Comparison of ENCODE assay signal across 14 cellular contexts in the genomic region with DNA sequence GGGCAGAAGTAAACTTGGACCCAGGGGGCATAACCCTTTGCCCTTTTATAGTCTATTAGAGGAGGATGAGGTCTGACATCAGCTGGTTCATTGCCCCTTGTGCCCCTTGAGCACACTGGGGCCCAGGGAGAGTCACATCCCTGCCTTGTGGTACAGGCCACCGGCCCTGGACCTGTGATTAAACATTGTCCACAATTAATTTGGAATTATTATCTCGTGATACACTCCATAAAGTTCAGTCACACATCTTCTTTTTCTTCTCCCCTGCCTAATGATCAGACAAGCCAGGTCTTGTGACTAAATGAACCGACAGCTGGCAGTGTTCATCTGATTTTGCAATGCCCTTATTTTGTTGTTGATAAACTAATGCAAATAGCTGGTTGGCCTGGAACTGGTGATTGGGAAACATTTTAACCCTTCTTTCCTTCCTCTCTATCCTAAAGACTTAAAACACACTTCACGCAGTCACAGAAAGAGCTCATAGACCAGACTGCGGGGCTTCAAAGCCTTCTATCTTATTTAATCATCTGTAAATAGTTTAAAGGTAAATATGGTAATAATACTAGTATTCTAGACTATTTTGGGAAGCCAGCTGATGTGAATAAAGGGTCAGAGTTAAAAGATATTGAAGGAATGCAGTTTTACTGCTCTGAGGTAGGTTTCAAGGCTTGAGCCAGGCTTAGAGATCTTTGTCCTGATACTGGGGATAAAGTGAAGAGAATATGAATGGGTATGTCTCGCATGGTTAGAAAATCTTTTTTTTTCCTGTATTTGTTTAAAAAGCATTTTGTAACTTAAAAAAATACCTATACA. TPM values are rescaled to one million over a fixed set of nuclear protein-coding genes. Genes with fewer than 3 reads are reported as not detected.
A peak's percentile ranks its signal among the peaks of the same experiment; 100 is the strongest.
DNase-seq lines count a peak whose midpoint lies in the region; TF ChIP-seq lines count a peak whose summit lies in the region.
"Had no signal": no experiment of that assay in that cellular context is flagged by ENCODE, and none has a peak within 500 bp of the region (broad histone marks: within the 10 kb centered on the region; RNA-seq: fewer than 3 reads in every experiment).

No MANE protein-coding gene starts in this region.

- H3K27me3 ChIP-seq in esophagus (ENCODE audit: control insufficient read depth in 1 of 2, insufficient read depth in 2 of 2, low read length in 2 of 2): no peaks in the 10 kb centered on the region
- no peaks in the 10 kb centered on the region for H3K27me3 ChIP-seq in vagina
- H3K27me3 ChIP-seq in CD4-positive, alpha-beta memory T cell (ENCODE audit: insufficient read depth, low read length): no peaks in the 10 kb centered on the region
- H3K27me3 ChIP-seq: cardiac muscle cell had no signal

- no peak for TF ChIP-seq POLR2A in vagina (IDR thresholded peaks at IDR 0.05)

- H3K27ac ChIP-seq in esophagus (ENCODE audit: low read depth in 2 of 2, low read length in 1 of 2) (peak overlapping the region; percentile 78 to 87), vagina (peak overlapping the region; percentile 90)
- no peak overlapping the region for H3K27ac ChIP-seq in CD4-positive, alpha-beta memory T cell (ENCODE audit: low read depth, low read length)
- H3K27ac ChIP-seq: cardiac muscle cell had no signal

- DNase-seq in NCI-H1105 treated with DMSO at 0.1 percent for 48 hours (lab: John Stamatoyannopoulos, UW): peak; percentile 35
- no peak for DNase-seq in NCI-H1105 (lab: John Stamatoyannopoulos, UW)
- DNase-seq in mesothelial cell of epicardium (ENCODE audit: low spot score in 2 of 2, unreplicated experiment in 2 of 2): no peak
- DNase-seq in vagina (ENCODE audit: extremely low spot score in 2 of 2): no peak
- no peak for DNase-seq in CD4-positive, alpha-beta memory T cell
- DNase-seq in SHP77 (lab: John Stamatoyannopoulos, UW): no peak
- DNase-seq in NCI-H2171 (lab: John Stamatoyannopoulos, UW): no peak
- DNase-seq: activated CD8-positive, alpha-beta memory T cell treated with anti-CD3 and anti-CD28 coated beads, Interleukin-2, amount 50 U/mL, for 48 hours; NCI-H526 had no signal

- H3K27ac Mint-ChIP-seq in mesothelial cell of epicardium: peak overlapping the region; percentile 70
- no peak overlapping the region for H3K27ac Mint-ChIP-seq in CD4-positive, alpha-beta memory T cell
- H3K27ac Mint-ChIP-seq: T-helper 1 cell treated with Interleukin-12 subunit alpha and Interleukin-12 subunit beta and Interleukin-4 antibody, amounts not matched to agents 30 μg/mL and 1 μg/mL, for 36 hours had no signal

- WGBS in esophagus, 2 donors: 40 to 41% methylated on average over 6 of the region's 6 CpGs

- CTCF ChIA-PET in CD4-positive, alpha-beta memory T cell (lab: Charles Lee; ENCODE audit: partially characterized antibody): no interaction called here

- TF ChIP-seq CTCF in mesothelial cell of epicardium (IDR thresholded peaks at IDR 0.05; ENCODE audit: unreplicated experiment) (no peak), vagina (IDR thresholded peaks at IDR 0.05) (no peak)

- H3K4me3 ChIP-seq in esophagus (ENCODE audit: low read depth in 1 of 2, low read length in 2 of 2) (no peak overlapping the region), vagina (no peak overlapping the region)
- no peak overlapping the region for H3K4me3 ChIP-seq in CD4-positive, alpha-beta memory T cell (ENCODE audit: low read length in 2 of 2)
- H3K4me3 ChIP-seq: cardiac muscle cell had no signal

- peaks cover 23% of the 10 kb centered on the region for H3K36me3 Mint-ChIP-seq in mesothelial cell of epicardium
- H3K36me3 Mint-ChIP-seq in CD4-positive, alpha-beta memory T cell: no peaks in the 10 kb centered on the region

- no peaks in the 10 kb centered on the region for H3K27me3 Mint-ChIP-seq in mesothelial cell of epicardium (ENCODE audit: low read depth)
- H3K27me3 Mint-ChIP-seq in CD4-positive, alpha-beta memory T cell: no peaks in the 10 kb centered on the region

- peaks cover 10% of the 10 kb centered on the region for H3K9me3 Mint-ChIP-seq in mesothelial cell of epicardium
- peaks cover 0 to 8% (median 0%) of the 10 kb centered on the region in 8 donors for H3K9me3 Mint-ChIP-seq in CD4-positive, alpha-beta memory T cell

- POLR2A ChIA-PET in CD4-positive, alpha-beta memory T cell (lab: Charles Lee; ENCODE audit: partially characterized antibody): interaction anchor here (0.6 kb wide), 1 partner anchor 885 kb away, joined by 3 read pairs; no protein-coding TSS in a partner anchor

- H3K36me3 ChIP-seq in esophagus (ENCODE audit: control insufficient read depth in 2 of 2, insufficient read depth in 2 of 2, low read length in 1 of 2) (peaks cover 4 to 13% of the 10 kb centered on the region in 2 donors), vagina (peaks cover 0 to 25% of the 10 kb centered on the region in 2 donors)
- no peaks in the 10 kb centered on the region for H3K36me3 ChIP-seq in CD4-positive, alpha-beta memory T cell (ENCODE audit: insufficient read depth, low read length)
- H3K36me3 ChIP-seq: cardiac muscle cell had no signal

- H3K9me3 ChIP-seq in esophagus (ENCODE audit: control insufficient read depth in 2 of 2, insufficient read depth in 1 of 2, low read depth in 1 of 2, low read length in 1 of 2): no peaks in the 10 kb centered on the region
- H3K9me3 ChIP-seq in vagina: no peaks in the 10 kb centered on the region
- no peaks in the 10 kb centered on the region for H3K9me3 ChIP-seq in CD4-positive, alpha-beta memory T cell (ENCODE audit: control insufficient read depth in 1 of 2, low read length in 2 of 2)

- H3K4me1 Mint-ChIP-seq in mesothelial cell of epicardium: peaks cover 51% of the 10 kb centered on the region
- H3K4me1 Mint-ChIP-seq in CD4-positive, alpha-beta memory T cell: no peaks in the 10 kb centered on the region

- intact Hi-C loops in vagina (cut with DNase I): no loop called here
- intact Hi-C loops in CD4-positive, alpha-beta memory T cell (cut with micrococcal nuclease): no loop called here

- H3K4me3 Mint-ChIP-seq in mesothelial cell of epicardium: no peak overlapping the region
- H3K4me3 Mint-ChIP-seq in CD4-positive, alpha-beta memory T cell: no peak overlapping the region
- H3K4me3 Mint-ChIP-seq: neural crest cell; T-helper 1 cell treated with Interleukin-12 subunit alpha and Interleukin-12 subunit beta and Interleukin-4 antibody, amounts not matched to agents 30 μg/mL and 1 μg/mL, for 36 hours had no signal

- H3K4me1 ChIP-seq in esophagus (ENCODE audit: control insufficient read depth in 2 of 2, insufficient read depth in 2 of 2, low read length in 1 of 2): peaks cover 9 to 10% of the 10 kb centered on the region in 2 donors
- peaks cover 44% of the 10 kb centered on the region for H3K4me1 ChIP-seq in vagina
- no peaks in the 10 kb centered on the region for H3K4me1 ChIP-seq in CD4-positive, alpha-beta memory T cell (ENCODE audit: insufficient read depth, low read length)

RNA-seq across cellular contexts. Expression of gene IL1R1, which starts 13.4 kb away (rescaled TPM):
- 10 to 100 TPM; 11.7 to 12.7 TPM for polyA plus RNA-seq in esophagus
- total RNA-seq in mesothelial cell of epicardium (10.8 to 13.6 TPM (median 13.3 TPM) in 3 replicates), vagina (79.6 TPM)
- 1 to 10 TPM in 1 of 2 experiments, under 1 TPM in 1; 0.86 to 1.0 TPM for total RNA-seq in CD4-positive, alpha-beta memory T cell
- polyA plus RNA-seq in CD4-positive, alpha-beta memory T cell: 1 to 10 TPM; 1.2 to 2.6 TPM

RNA-seq across cellular contexts. Expression of gene IL1RL2, which starts 30.9 kb away (rescaled TPM):
- 1 to 10 TPM; 5.0 to 6.1 TPM for polyA plus RNA-seq in esophagus
- 0.40 TPM in 1 of 3 replicates, not detected in the others for total RNA-seq in mesothelial cell of epicardium
- 5.2 TPM for total RNA-seq in vagina
- total RNA-seq in CD4-positive, alpha-beta memory T cell: under 1 TPM in 1 of 2 experiments, not detected in 1; 0.23 TPM
- not detected for polyA plus RNA-seq in CD4-positive, alpha-beta memory T cell
- total RNA-seq: A172, cardiac muscle cell, neural crest cell had no signal
- polyA plus RNA-seq: cardiac muscle cell had no signal
